1 cellular context compared by ENCODE assay signal in genomic region chr12:30457621-30458289, GRCh38.
TF ChIP-seq lines count a peak whose summit lies in the region.

No MANE protein-coding gene starts in this region.

TF ChIP-seq in HEK293, 187 proteins besides CTCF, POLR2A, EP300 and RAD21 (continued from another document):
- TF ChIP-seq ZNF449 (tag by site-specific recombination; IDR thresholded peaks at IDR 0.05) (no peak), PRDM6 (tag by site-specific recombination; IDR thresholded peaks at IDR 0.05) (peak; percentile 69), ZNF610 (tag by site-specific recombination; IDR thresholded peaks at IDR 0.05; ENCODE audit: borderline replicate concordance) (no peak), ZNF302 (tag by site-specific recombination; IDR thresholded peaks at IDR 0.05; ENCODE audit: low read depth) (no peak), KLF1 (tag by site-specific recombination; IDR thresholded peaks at IDR 0.05) (no peak), FEZF1 (tag by site-specific recombination; IDR thresholded peaks at IDR 0.05) (peak; percentile 41; the same call in 1 of the 2 replicates), ZNF529 (tag by site-specific recombination; IDR thresholded peaks at IDR 0.05; ENCODE audit: insufficient replicate concordance) (no peak), HIC1 (tag by site-specific recombination; IDR thresholded peaks at IDR 0.05) (peak; percentile 39; the same call in 1 of the 2 replicates), ZNF629 (tag by site-specific recombination; IDR thresholded peaks at IDR 0.05) (0 out of 2 replicates have a peak, but pooled peaks have one; percentile 35), ZNF596 (tag by site-specific recombination; IDR thresholded peaks at IDR 0.05) (no peak), ZNF76 (tag by site-specific recombination; IDR thresholded peaks at IDR 0.05; ENCODE audit: borderline replicate concordance, low read depth) (no peak), ZBTB8A (tag by site-specific recombination; IDR thresholded peaks at IDR 0.05) (no peak), ZNF639 (tag by site-specific recombination; IDR thresholded peaks at IDR 0.05) (no peak), ZBTB11 (tag by site-specific recombination; conservative IDR thresholded peaks at IDR 0.05; ENCODE audit: low read depth) (no peak), ZNF585B (tag by site-specific recombination; IDR thresholded peaks at IDR 0.05) (no peak), ZNF112 (tag by site-specific recombination; IDR thresholded peaks at IDR 0.05) (no peak), ZNF513 (tag by site-specific recombination; IDR thresholded peaks at IDR 0.05) (no peak), ZNF521 (tag by site-specific recombination; IDR thresholded peaks at IDR 0.05) (no peak), ZNF544 (tag by site-specific recombination; IDR thresholded peaks at IDR 0.05) (no peak), INSM2 (tag by site-specific recombination; IDR thresholded peaks at IDR 0.05) (no peak; the same call in 1 of the 2 replicates), ZNF707 (tag by site-specific recombination; IDR thresholded peaks at IDR 0.05) (no peak), ZNF621 (tag by site-specific recombination; IDR thresholded peaks at IDR 0.05) (no peak), ZNF560 (tag by site-specific recombination; IDR thresholded peaks at IDR 0.05; ENCODE audit: borderline replicate concordance) (no peak), PRDM4 (tag by site-specific recombination; IDR thresholded peaks at IDR 0.05) (no peak), ZNF404 (tag by site-specific recombination; IDR thresholded peaks at IDR 0.05) (no peak), ZBTB1 (tag by site-specific recombination; IDR thresholded peaks at IDR 0.05) (no peak), OSR2 (tag by site-specific recombination; IDR thresholded peaks at IDR 0.05) (no peak), ZNF266 (tag by site-specific recombination; IDR thresholded peaks at IDR 0.05; ENCODE audit: low read depth) (no peak), ZBTB20 (tag by site-specific recombination; IDR thresholded peaks at IDR 0.05) (no peak), GLIS2 (tag by site-specific recombination; IDR thresholded peaks at IDR 0.05) (no peak), ZSCAN4 (tag by site-specific recombination; IDR thresholded peaks at IDR 0.05) (no peak), ZNF174 (tag by site-specific recombination; IDR thresholded peaks at IDR 0.05) (no peak), ZNF677 (tag by site-specific recombination; IDR thresholded peaks at IDR 0.05) (no peak), ZNF202 (tag by site-specific recombination; IDR thresholded peaks at IDR 0.05; ENCODE audit: borderline replicate concordance) (no peak), YY1 (tag by site-specific recombination; IDR thresholded peaks at IDR 0.05) (no peak), PRDM1 (tag by site-specific recombination; IDR thresholded peaks at IDR 0.05) (no peak), ZBTB26 (tag by site-specific recombination; optimal IDR thresholded peaks at IDR 0.05) (no peak)
